In genomic region chrX:103254921-103255455, GRCh38 we compare ENCODE assay signal across 8 cellular contexts. TPM values are rescaled to one million over a fixed set of nuclear protein-coding genes. Genes with fewer than 3 reads are reported as not detected.
DNase-seq lines count a peak whose midpoint lies in the region; ATAC-seq and TF ChIP-seq lines count a peak whose summit lies in the region.

TCEAL8 (minus strand) TSS chrX:103255155; CDS start chrX:103253979, 1,176 bp downstream.

- H3K4me1 ChIP-seq in KMS-11 (ENCODE audit: low read depth, poor library complexity, severe bottlenecking): peaks cover 7% of the 10 kb centered on the region

- peaks cover 58% of the 10 kb centered on the region for H3K4me1 Mint-ChIP-seq in nephron progenitor cell
- peaks cover 17% of the 10 kb centered on the region for H3K4me1 Mint-ChIP-seq in stimulated activated naive CD8-positive, alpha-beta T cell treated with anti-CD3 and anti-CD28 coated beads, Interleukin-15, amount 100 ng/mL, for 72 hours

- H3K27me3 ChIP-seq in KMS-11 (ENCODE audit: insufficient read depth, low read depth): no peaks in the 10 kb centered on the region

- peak within 1 kb of the TSS; percentile 100 for H2AFZ ChIP-seq in KMS-11 (ENCODE audit: low read depth)

- H3K4me2 ChIP-seq in KMS-11: peak within 1 kb of the TSS; percentile 93

- peak; percentile 92 for DNase-seq in DMS53 (lab: John Stamatoyannopoulos, UW)
- DNase-seq in RPMI8226: peak; percentile 40
- peak; percentile 82 for DNase-seq in activated effector memory CD4-positive, alpha-beta T cell treated with anti-CD3 and anti-CD28 coated beads, Interleukin-2, amount 50 U/mL, for 16 hours
- peak; percentile 76 for DNase-seq in fibroblast of villous mesenchyme (ENCODE audit: low read depth)
- peak; percentile 59 for DNase-seq in nephron progenitor cell
- peak; percentile 21 to 55 for DNase-seq in stimulated activated naive CD8-positive, alpha-beta T cell treated with anti-CD3 and anti-CD28 coated beads, Interleukin-15, amount 100 ng/mL, for 72 hours

- no peak for TF ChIP-seq CTCF in KMS-11 (conservative IDR thresholded peaks at IDR 0.05; ENCODE audit: low read depth, low read length)
- TF ChIP-seq CTCF in fibroblast of villous mesenchyme (IDR thresholded peaks at IDR 0.05; ENCODE audit: insufficient read depth, low read depth, low read length): no peak
- TF ChIP-seq CTCF in nephron progenitor cell (IDR thresholded peaks at IDR 0.05): no peak

- H3K27ac ChIP-seq in KMS-11: peak within 1 kb of the TSS; percentile 44

- no peaks in the 10 kb centered on the region for H3K36me3 ChIP-seq in KMS-11 (ENCODE audit: insufficient read depth)

- H3K4me3 ChIP-seq in KMS-11 (IDR thresholded peaks at IDR 0.05; ENCODE audit: insufficient read depth, low read depth, low read length): no peak within 1 kb of the TSS
- H3K4me3 ChIP-seq in fibroblast of villous mesenchyme (ENCODE audit: low read depth, low read length): peak within 1 kb of the TSS; percentile 85

- H3K27ac Mint-ChIP-seq in nephron progenitor cell: peak within 1 kb of the TSS; percentile 98
- H3K27ac Mint-ChIP-seq in stimulated activated naive CD8-positive, alpha-beta T cell treated with anti-CD3 and anti-CD28 coated beads, Interleukin-15, amount 100 ng/mL, for 72 hours: peak within 1 kb of the TSS; percentile 84 to 99

- H3K27me3 Mint-ChIP-seq in nephron progenitor cell (ENCODE audit: low read depth, poor library complexity): no peaks in the 10 kb centered on the region
- H3K27me3 Mint-ChIP-seq in stimulated activated naive CD8-positive, alpha-beta T cell treated with anti-CD3 and anti-CD28 coated beads, Interleukin-15, amount 100 ng/mL, for 72 hours: no peaks in the 10 kb centered on the region

- no peaks in the 10 kb centered on the region for H4K20me1 ChIP-seq in KMS-11 (ENCODE audit: insufficient read depth)

- H3K36me3 Mint-ChIP-seq in nephron progenitor cell (ENCODE audit: low read depth): peaks cover 18% of the 10 kb centered on the region

- peaks cover 10% of the 10 kb centered on the region for H3K9me3 Mint-ChIP-seq in nephron progenitor cell
- no peaks in the 10 kb centered on the region for H3K9me3 Mint-ChIP-seq in stimulated activated naive CD8-positive, alpha-beta T cell treated with anti-CD3 and anti-CD28 coated beads, Interleukin-15, amount 100 ng/mL, for 72 hours

- peak within 1 kb of the TSS; percentile 71; the same call in 1 of the 2 replicates for H3K9ac ChIP-seq in KMS-11

- H3K79me2 ChIP-seq in KMS-11 (ENCODE audit: insufficient read depth, low read depth): no peaks in the 10 kb centered on the region

- peak within 1 kb of the TSS; percentile 90 for H3K4me3 Mint-ChIP-seq in nephron progenitor cell
- peak within 1 kb of the TSS; percentile 96 to 98 for H3K4me3 Mint-ChIP-seq in stimulated activated naive CD8-positive, alpha-beta T cell treated with anti-CD3 and anti-CD28 coated beads, Interleukin-15, amount 100 ng/mL, for 72 hours

- peak; percentile 93 for ATAC-seq in GM21717 (IDR thresholded peaks at IDR 0.05; ENCODE audit: unreplicated experiment)
- ATAC-seq in stimulated activated naive CD8-positive, alpha-beta T cell treated with anti-CD3 and anti-CD28 coated beads, Interleukin-15, amount 100 ng/mL, for 72 hours: peak; percentile 83

RNA-seq across cellular contexts. Expression of gene TCEAL8, which starts in this region (rescaled TPM):
- total RNA-seq in fibroblast of villous mesenchyme: 108 and 125 TPM in 2 replicates

Comparison
In these comparisons a context has a peak if more than half of its experiments do, and no peak if none do; other contexts are left out.
1. DNase-seq: peak in every context shown above with its lines; median percentile 92 in DMS53; 82 in activated effector memory CD4-positive, alpha-beta T cell treated with anti-CD3 and anti-CD28 coated beads, Interleukin-2, amount 50 U/mL, for 16 hours; 76 in fibroblast of villous mesenchyme; 59 in nephron progenitor cell; 40 in RPMI8226; 38 in stimulated activated naive CD8-positive, alpha-beta T cell treated with anti-CD3 and anti-CD28 coated beads, Interleukin-15, amount 100 ng/mL, for 72 hours.